ENCODE assay signal across 18 cellular contexts in the genomic region with DNA sequence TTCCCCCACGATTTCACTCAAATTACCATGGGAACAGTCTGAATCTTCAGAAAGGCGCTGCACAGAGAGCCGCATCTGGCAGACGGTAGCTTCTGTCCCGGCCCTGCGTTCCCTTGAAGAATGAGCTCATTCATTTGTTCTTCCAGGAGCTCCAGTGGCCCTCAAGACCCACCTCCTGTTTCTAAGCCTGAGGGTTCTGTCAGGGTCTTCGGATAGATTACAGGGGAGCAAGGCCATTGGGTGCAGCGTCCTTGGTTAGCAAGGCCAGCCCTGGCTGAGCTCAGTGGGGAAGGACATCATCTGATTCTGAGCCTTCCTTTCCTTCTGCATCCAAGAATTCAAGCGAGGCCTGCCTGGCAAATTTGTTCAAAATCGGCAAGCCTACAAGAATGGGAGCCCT.
DNase-seq lines count a peak whose midpoint lies in the region; ATAC-seq, FAIRE-seq and TF ChIP-seq lines count a peak whose summit lies in the region.
"Had no signal": no experiment of that assay in that cellular context is flagged by ENCODE, and none has a peak within 500 bp of the region (broad histone marks: within the 10 kb centered on the region; RNA-seq: fewer than 3 reads in every experiment).

No MANE protein-coding gene starts in this region.

- FAIRE-seq in urothelium cell line (lab: Jason Lieb, UNC) = no peak
- FAIRE-seq: GM12878, GM18507, GM19239, H54, K562 had no signal

- no peaks in the 10 kb centered on the region; a peak in 1 of 22 replicates for H4K20me1 ChIP-seq in BLaER1 treated with 17β-estradiol and CSF1 and Interleukin-3, amounts not matched to agents 10 nM and 100 nM

- TF ChIP-seq CTCF in coronary artery (IDR thresholded peaks at IDR 0.05) = no peak

- ATAC-seq in HG02852 (IDR thresholded peaks at IDR 0.05; ENCODE audit: unreplicated experiment) (no peak), GM21447 (IDR thresholded peaks at IDR 0.05; ENCODE audit: unreplicated experiment) (no peak)
- ATAC-seq: GM12878, HCT116, K562 had no signal

- peaks cover 0 to 17% (median 14%) of the 10 kb centered on the region in 10 experiments; a peak in 12 of 20 replicates for H3K4me1 ChIP-seq in BLaER1 treated with 17β-estradiol and CSF1 and Interleukin-3, amounts not matched to agents 10 nM and 100 nM

- H3K4me3 ChIP-seq in BLaER1 treated with 17β-estradiol and CSF1 and Interleukin-3, amounts not matched to agents 10 nM and 100 nM = no peak overlapping the region
- no peak overlapping the region for H3K4me3 ChIP-seq in coronary artery
- H3K4me3 ChIP-seq: GM12878, GM23248, K562 had no signal

- H3K9ac ChIP-seq in BLaER1 treated with 17β-estradiol and CSF1 and Interleukin-3, amounts not matched to agents 10 nM and 100 nM = peak overlapping the region in 2 of 11 experiments; percentile 30 to 52; a peak in 2 of 22 replicates
- H3K9ac ChIP-seq: GM23248 had no signal

- peak; percentile 55 for DNase-seq in coronary artery (ENCODE audit: low spot score)
- DNase-seq in middle frontal gyrus (ENCODE audit: extremely low spot score, low spot score) = peak; percentile 22
- peak; percentile 0 for DNase-seq in urothelium cell line (ENCODE audit: low spot score)
- no peak for DNase-seq in GM19238 (ENCODE audit: insufficient read length, low spot score)
- DNase-seq: AML-193; CD4-positive, alpha-beta memory T cell; DMS79; GM23248 had no signal

- H3K27ac ChIP-seq in BLaER1 treated with 17β-estradiol and CSF1 and Interleukin-3, amounts not matched to agents 10 nM and 100 nM = peak overlapping the region in 3 of 11 experiments; percentile 9 to 55 (median 38); a peak in 3 of 22 replicates
- no peak overlapping the region for H3K27ac ChIP-seq in coronary artery
- H3K27ac ChIP-seq: C4-2B, GM23248 had no signal

- H3K4me2 ChIP-seq in BLaER1 treated with 17β-estradiol and CSF1 and Interleukin-3, amounts not matched to agents 10 nM and 100 nM = peak overlapping the region in 8 of 11 experiments; percentile 2 to 67 (median 50); a peak in 14 of 22 replicates

- no peaks in the 10 kb centered on the region for H3K27me3 ChIP-seq in BLaER1 treated with 17β-estradiol and CSF1 and Interleukin-3, amounts not matched to agents 10 nM and 100 nM

- H3K36me3 ChIP-seq in BLaER1 treated with 17β-estradiol and CSF1 and Interleukin-3, amounts not matched to agents 10 nM and 100 nM = no peaks in the 10 kb centered on the region

- no peaks in the 10 kb centered on the region for H3K9me3 ChIP-seq in BLaER1 treated with 17β-estradiol and CSF1 and Interleukin-3, amounts not matched to agents 10 nM and 100 nM (replicated peaks in 1 of 11)
